In the genomic region with DNA sequence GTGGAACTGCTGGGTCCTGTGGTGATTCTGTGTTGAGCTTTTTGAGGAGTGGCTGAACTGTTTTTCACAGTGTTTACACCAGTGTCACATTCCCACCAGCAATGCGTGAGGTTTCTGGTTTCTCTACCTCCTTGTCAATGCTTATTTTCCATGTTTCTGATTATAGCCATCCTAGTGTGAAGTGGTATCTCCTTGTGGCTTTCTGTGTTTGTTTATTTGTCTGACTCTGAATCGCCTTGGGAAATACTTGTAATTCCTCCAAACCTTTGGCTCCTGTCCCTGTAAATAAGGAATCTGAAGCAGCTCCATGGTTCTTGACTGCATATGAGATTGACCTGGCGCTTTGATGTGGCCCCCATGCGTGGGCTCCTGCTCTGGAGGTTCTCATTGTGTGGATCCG, we compare ENCODE assay signal across 18 cellular contexts. TPM values are rescaled to one million over a fixed set of nuclear protein-coding genes. Genes with fewer than 3 reads are reported as not detected.
A peak's percentile ranks its signal among the peaks of the same experiment; 100 is the strongest.
DNase-seq lines count a peak whose midpoint lies in the region; ATAC-seq and TF ChIP-seq lines count a peak whose summit lies in the region.
"Had no signal": no experiment of that assay in that cellular context is flagged by ENCODE, and none has a peak within 500 bp of the region (broad histone marks: within the 10 kb centered on the region; RNA-seq: fewer than 3 reads in every experiment).

No MANE protein-coding gene starts in this region.

- no peaks in the 10 kb centered on the region for H3K79me2 ChIP-seq in smooth muscle cell (ENCODE audit: low read depth)

- 59% methylated on average over 5 of the region's 5 CpGs for WGBS in smooth muscle cell (ENCODE audit: low lambda C conversion rate)

- no peaks in the 10 kb centered on the region for H3F3A ChIP-seq in smooth muscle cell (ENCODE audit: low read depth)

- no peak for TF ChIP-seq CTCF in fibroblast of pulmonary artery (IDR thresholded peaks at IDR 0.05; ENCODE audit: low read length, missing control alignments)
- TF ChIP-seq CTCF in smooth muscle cell (IDR thresholded peaks at IDR 0.05; ENCODE audit: borderline replicate concordance, insufficient read depth, poor library complexity, severe bottlenecking) = no peak

- H3K9me3 ChIP-seq in smooth muscle cell (replicated peaks; ENCODE audit: low read depth) = no peaks in the 10 kb centered on the region
- H3K9me3 ChIP-seq: HAP-1, suprapubic skin had no signal

- no peaks in the 10 kb centered on the region for H3K4me1 Mint-ChIP-seq in activated T-helper 17 cell treated with anti-CD3 and anti-CD28 coated beads, Interleukin-2, amount 50 U/mL, for 72 hours

- H3K9me3 Mint-ChIP-seq in activated T-helper 17 cell treated with anti-CD3 and anti-CD28 coated beads, Interleukin-2, amount 50 U/mL, for 72 hours = no peaks in the 10 kb centered on the region
- H3K9me3 Mint-ChIP-seq: activated CD8-positive, alpha-beta T cell treated with anti-CD3 and anti-CD28 coated beads for 36 hours; activated T-helper 2 cell treated with anti-CD3 and anti-CD28 coated beads, Interferon-gamma antibody, Interleukin-2, Interleukin-4, amounts not matched to agents 10 μg/mL and 5 μg/mL and 100 μg/mL, durations not matched to agents 14 hours and 24 hours and 36 hours; effector memory CD8-positive, alpha-beta T cell had no signal

- H3K4me3 ChIP-seq in fibroblast of pulmonary artery (replicated peaks; ENCODE audit: low read depth, low read length) = no peak overlapping the region
- H3K4me3 ChIP-seq in smooth muscle cell = no peak overlapping the region
- H3K4me3 ChIP-seq: HAP-1, suprapubic skin had no signal

- H3K36me3 Mint-ChIP-seq in activated T-helper 17 cell treated with anti-CD3 and anti-CD28 coated beads, Interleukin-2, amount 50 U/mL, for 72 hours (ENCODE audit: low read depth) = peaks cover 91% of the 10 kb centered on the region

- H3K4me2 ChIP-seq in smooth muscle cell = peak overlapping the region; percentile 17
- H3K4me2 ChIP-seq: KMS-11 had no signal

- DNase-seq in EL = peak; percentile 62
- peak; percentile 41 for DNase-seq in fibroblast of pulmonary artery (ENCODE audit: low read depth)
- DNase-seq in smooth muscle cell (lab: John Stamatoyannopoulos, UW; ENCODE audit: unreplicated experiment) = no peak
- DNase-seq in NCI-H1436 treated with DMSO at 0.1 percent for 48 hours (lab: John Stamatoyannopoulos, UW) = no peak
- DNase-seq in occipital lobe (lab: John Stamatoyannopoulos, UW) = no peak
- no peak for DNase-seq in germinal center (ENCODE audit: low spot score)
- DNase-seq: activated CD8-positive, alpha-beta T cell treated with anti-CD3 and anti-CD28 coated beads for 36 hours; effector memory CD8-positive, alpha-beta T cell; glutamatergic neuron; NCI-H146; NCI-H510A had no signal

- no peak for ATAC-seq in activated T-helper 17 cell treated with anti-CD3 and anti-CD28 coated beads, Interleukin-2, amount 50 U/mL, for 72 hours (replicated peaks)
- no peak for ATAC-seq in GM19395 (IDR thresholded peaks at IDR 0.05; ENCODE audit: unreplicated experiment)
- ATAC-seq: activated CD8-positive, alpha-beta T cell treated with anti-CD3 and anti-CD28 coated beads for 36 hours; effector memory CD8-positive, alpha-beta T cell had no signal

- no peaks in the 10 kb centered on the region for H3K27me3 Mint-ChIP-seq in activated T-helper 17 cell treated with anti-CD3 and anti-CD28 coated beads, Interleukin-2, amount 50 U/mL, for 72 hours
- H3K27me3 Mint-ChIP-seq: activated CD8-positive, alpha-beta T cell treated with anti-CD3 and anti-CD28 coated beads for 36 hours; effector memory CD8-positive, alpha-beta T cell; progenitor cell of endocrine pancreas had no signal

- H4K20me1 ChIP-seq in smooth muscle cell (ENCODE audit: low read depth) = no peaks in the 10 kb centered on the region

- peak overlapping the region; percentile 16 for H3K27ac Mint-ChIP-seq in activated T-helper 17 cell treated with anti-CD3 and anti-CD28 coated beads, Interleukin-2, amount 50 U/mL, for 72 hours
- H3K27ac Mint-ChIP-seq: activated CD8-positive, alpha-beta T cell treated with anti-CD3 and anti-CD28 coated beads for 36 hours; activated T-helper 2 cell treated with anti-CD3 and anti-CD28 coated beads, Interferon-gamma antibody, Interleukin-2, Interleukin-4, amounts not matched to agents 10 μg/mL and 5 μg/mL and 100 μg/mL, durations not matched to agents 14 hours and 24 hours and 36 hours; effector memory CD8-positive, alpha-beta T cell; progenitor cell of endocrine pancreas had no signal

- H3K4me3 Mint-ChIP-seq in activated T-helper 17 cell treated with anti-CD3 and anti-CD28 coated beads, Interleukin-2, amount 50 U/mL, for 72 hours = no peak overlapping the region
- H3K4me3 Mint-ChIP-seq: activated CD8-positive, alpha-beta T cell treated with anti-CD3 and anti-CD28 coated beads for 36 hours; effector memory CD8-positive, alpha-beta T cell had no signal

- no peaks in the 10 kb centered on the region for H3K36me3 ChIP-seq in smooth muscle cell (ENCODE audit: low read depth)

- H3K27ac ChIP-seq in smooth muscle cell (ENCODE audit: low read depth) = no peak overlapping the region
- H3K27ac ChIP-seq: KMS-11 had no signal

- no peaks in the 10 kb centered on the region for H3K27me3 ChIP-seq in smooth muscle cell (ENCODE audit: low read depth)
- H3K27me3 ChIP-seq: suprapubic skin had no signal

- peaks cover 26% of the 10 kb centered on the region for H3K4me1 ChIP-seq in smooth muscle cell (ENCODE audit: low read depth)

- no peak overlapping the region for H3K9ac ChIP-seq in smooth muscle cell (ENCODE audit: low read depth)
- H3K9ac ChIP-seq: KMS-11 had no signal

- H2AFZ ChIP-seq in smooth muscle cell (ENCODE audit: low read depth) = no peak overlapping the region

RNA-seq across cellular contexts. Expression of a gene that starts 20.6 kb away (rescaled TPM):
- total RNA-seq in activated T-helper 17 cell treated with anti-CD3 and anti-CD28 coated beads, Interleukin-2, amount 50 U/mL, for 72 hours = 10 to 100 TPM; 15.9 to 17.8 TPM
- total RNA-seq in smooth muscle cell (12.1 and 20.2 TPM in 2 replicates), occipital lobe (32.6 TPM)
- 7.2 and 7.7 TPM in 2 replicates for polyA plus RNA-seq in smooth muscle cell

Comparison
In these comparisons a context has a peak if more than half of its experiments do, and no peak if none do; other contexts are left out.
1. DNase-seq: peak in EL (single experiment) and fibroblast of pulmonary artery (single experiment); none in smooth muscle cell (single experiment), NCI-H1436 treated with DMSO at 0.1 percent for 48 hours (single experiment), occipital lobe (single experiment) and germinal center (single experiment).